ENCODE assay signal across 8 cellular contexts in the genomic region with DNA sequence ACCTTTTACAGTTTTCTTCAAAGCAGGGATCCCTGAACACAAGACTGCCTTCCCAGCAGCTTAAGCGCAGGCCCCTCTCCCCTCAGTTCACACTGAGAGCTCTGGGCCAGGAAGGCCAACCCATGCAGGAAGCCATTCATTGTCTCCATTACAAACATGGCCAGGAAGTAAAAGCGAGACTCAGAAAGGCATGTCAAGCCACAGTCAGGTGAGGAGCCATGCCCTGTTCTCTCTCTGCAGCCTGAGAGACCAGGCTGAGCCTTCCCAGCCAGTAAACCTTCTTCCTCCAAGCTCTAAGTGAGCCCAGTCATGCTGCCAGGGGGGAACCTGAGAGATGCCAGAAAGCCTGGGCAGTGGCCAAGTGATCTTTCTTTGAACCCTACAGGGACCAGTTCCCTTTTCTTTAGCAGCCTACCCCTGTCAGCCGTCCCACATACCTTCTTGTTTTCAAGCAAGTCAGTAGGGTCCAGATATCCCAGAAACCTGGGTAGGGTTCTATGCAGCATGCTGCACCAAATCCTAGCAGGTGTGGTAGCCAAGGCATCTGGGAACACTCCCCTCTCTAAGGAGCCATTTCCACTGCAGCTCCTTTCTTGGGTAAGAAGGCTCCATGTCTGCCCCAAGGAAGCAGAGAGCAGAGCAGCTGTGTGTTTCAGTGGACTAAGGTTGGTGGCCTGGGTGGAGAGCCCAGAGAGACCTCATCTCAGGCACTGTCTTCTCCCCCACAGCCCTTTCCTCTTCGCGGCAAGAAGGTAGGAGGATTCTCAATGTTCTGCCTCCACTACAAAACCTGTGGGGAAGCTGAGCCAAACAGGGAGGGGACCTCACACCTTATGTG. TPM values are rescaled to one million over a fixed set of nuclear protein-coding genes. Genes with fewer than 3 reads are reported as not detected.
A peak's percentile ranks its signal among the peaks of the same experiment; 100 is the strongest.
DNase-seq lines count a peak whose midpoint lies in the region; ATAC-seq and TF ChIP-seq lines count a peak whose summit lies in the region.

No MANE protein-coding gene starts in this region.

- H3K4me2 ChIP-seq in MM.1S (ENCODE audit: low read depth, low read length) (peak overlapping the region; percentile 82), osteoblast (ENCODE audit: insufficient read depth, low read length) (no peak overlapping the region)

- H3K4me3 ChIP-seq in CD8-positive, alpha-beta memory T cell (ENCODE audit: low read length) = peak overlapping the region; percentile 89
- H3K4me3 ChIP-seq in MM.1S (ENCODE audit: low read length) (peak overlapping the region; percentile 65), osteoblast (ENCODE audit: insufficient read depth, low read length) (no peak overlapping the region)

- H3K27ac Mint-ChIP-seq in CD8-positive, alpha-beta memory T cell = peak overlapping the region; percentile 84 to 98 (median 96)
- peak overlapping the region; percentile 93 to 96 for H3K27ac Mint-ChIP-seq in activated naive CD4-positive, alpha-beta T cell treated with anti-CD3 and anti-CD28 coated beads, Interleukin-2, amount 50 U/mL, for 72 hours
- no peak overlapping the region for H3K27ac Mint-ChIP-seq in Calu3 (ENCODE audit: unreplicated experiment)

- H4K20me1 ChIP-seq in MM.1S (ENCODE audit: insufficient read depth, low read length) (no peaks in the 10 kb centered on the region), osteoblast (ENCODE audit: insufficient read depth, low read length) (no peaks in the 10 kb centered on the region)

- H3K79me2 ChIP-seq in MM.1S (ENCODE audit: low read length) (peaks cover 23% of the 10 kb centered on the region), osteoblast (ENCODE audit: insufficient read depth, low read length) (no peaks in the 10 kb centered on the region)

- POLR2A ChIA-PET in CD8-positive, alpha-beta memory T cell (lab: Charles Lee) = interaction anchor here (1.1 to 5.1 kb wide), 5 partner anchors 9 to 27 kb away, joined by 3 to 50 read pairs (median 6); partner anchors contain the start of gene C1orf74

- peak overlapping the region; percentile 57 for H3K27ac ChIP-seq in CD8-positive, alpha-beta memory T cell (ENCODE audit: low read depth, low read length)
- H3K27ac ChIP-seq in MM.1S (ENCODE audit: low read length) (peak overlapping the region; percentile 82), osteoblast (ENCODE audit: low read depth, low read length) (no peak overlapping the region)

- H3K27me3 ChIP-seq in CD8-positive, alpha-beta memory T cell (ENCODE audit: insufficient read depth, low read length, poor library complexity, severe bottlenecking) = no peaks in the 10 kb centered on the region
- H3K27me3 ChIP-seq in MM.1S (replicated peaks; ENCODE audit: insufficient read depth, low read length) = no peaks in the 10 kb centered on the region
- no peaks in the 10 kb centered on the region for H3K27me3 ChIP-seq in osteoblast (ENCODE audit: insufficient read depth, low read length)

- peak overlapping the region; percentile 40 for H2AFZ ChIP-seq in MM.1S (ENCODE audit: low read length)
- H2AFZ ChIP-seq in osteoblast (ENCODE audit: low read length) = no peak overlapping the region

- intact Hi-C loops in Calu3 (cut with micrococcal nuclease; ENCODE audit: unreplicated experiment) = no loop called here

- no peak for TF ChIP-seq CTCF in MM.1S (IDR thresholded peaks at IDR 0.05; ENCODE audit: low read length)
- TF ChIP-seq CTCF in osteoblast (IDR thresholded peaks at IDR 0.05; ENCODE audit: extremely low read depth, low read depth, low read length) = no peak
- no peak for TF ChIP-seq CTCF in Calu3 (IDR thresholded peaks at IDR 0.05; ENCODE audit: unreplicated experiment)

- ATAC-seq in GM21381 (IDR thresholded peaks at IDR 0.05; ENCODE audit: unreplicated experiment) (peak; percentile 37), left lobe of liver (no peak)
- ATAC-seq in activated naive CD4-positive, alpha-beta T cell treated with anti-CD3 and anti-CD28 coated beads, Interleukin-2, amount 50 U/mL, for 72 hours = peak; percentile 32 to 45

- no peaks in the 10 kb centered on the region for H3K9me3 ChIP-seq in CD8-positive, alpha-beta memory T cell (ENCODE audit: low read length)
- H3K9me3 ChIP-seq in MM.1S (replicated peaks; ENCODE audit: insufficient read depth, low read length) (no peaks in the 10 kb centered on the region), osteoblast (ENCODE audit: low read depth, low read length) (no peaks in the 10 kb centered on the region)

- peak overlapping the region; percentile 49 for H3K9ac ChIP-seq in MM.1S (ENCODE audit: low read length)

- CTCF ChIA-PET in CD8-positive, alpha-beta memory T cell (lab: Charles Lee) = interaction anchor here (0.7 to 17.3 kb wide), 9 partner anchors 5 to 187 kb away, joined by 3 to 255 read pairs (median 4); partner anchors contain the start of genes C1orf74 and TRAF3IP3
- CTCF ChIA-PET in Calu3 (lab: Charles Lee) = no interaction called here

- H3K9me3 Mint-ChIP-seq in CD8-positive, alpha-beta memory T cell = no peaks in the 10 kb centered on the region
- H3K9me3 Mint-ChIP-seq in activated naive CD4-positive, alpha-beta T cell treated with anti-CD3 and anti-CD28 coated beads, Interleukin-2, amount 50 U/mL, for 72 hours = no peaks in the 10 kb centered on the region
- no peaks in the 10 kb centered on the region for H3K9me3 Mint-ChIP-seq in Calu3 (ENCODE audit: low read depth, unreplicated experiment)

- H3K4me1 Mint-ChIP-seq in CD8-positive, alpha-beta memory T cell = peaks cover 66 to 81% (median 73%) of the 10 kb centered on the region in 3 donors
- no peaks in the 10 kb centered on the region for H3K4me1 Mint-ChIP-seq in Calu3 (ENCODE audit: low read depth, unreplicated experiment)

- peaks cover 16 to 56% (median 25%) of the 10 kb centered on the region in 3 donors for H3K36me3 Mint-ChIP-seq in CD8-positive, alpha-beta memory T cell
- H3K36me3 Mint-ChIP-seq in activated naive CD4-positive, alpha-beta T cell treated with anti-CD3 and anti-CD28 coated beads, Interleukin-2, amount 50 U/mL, for 72 hours = peaks cover 58 to 68% of the 10 kb centered on the region in 2 donors
- H3K36me3 Mint-ChIP-seq in Calu3 (ENCODE audit: insufficient read depth, unreplicated experiment) = no peaks in the 10 kb centered on the region

- no peaks in the 10 kb centered on the region for H3K9me2 ChIP-seq in MM.1S (replicated peaks; ENCODE audit: insufficient read depth, low read length)

- no peaks in the 10 kb centered on the region for H3K27me3 Mint-ChIP-seq in CD8-positive, alpha-beta memory T cell
- peaks cover 32% of the 10 kb centered on the region for H3K27me3 Mint-ChIP-seq in Calu3 (ENCODE audit: unreplicated experiment)

- DNase-seq in CD8-positive, alpha-beta memory T cell = peak; percentile 16 to 56 (median 41)
- peak; percentile 38 for DNase-seq in MM.1S
- DNase-seq in activated naive CD4-positive, alpha-beta T cell treated with anti-CD3 and anti-CD28 coated beads, Interleukin-2, amount 50 U/mL, for 72 hours (ENCODE audit: low spot score in 2 of 2) = peak; percentile 48 to 71
- peak; percentile 53 for DNase-seq in osteoblast (ENCODE audit: insufficient read length, low spot score, missing footprints)
- DNase-seq in Calu3 = no peak
- no peak for DNase-seq in left lobe of liver (ENCODE audit: low spot score)
- DNase-seq in NCI-H526 treated with DMSO at 0.1 percent for 48 hours (lab: John Stamatoyannopoulos, UW) = no peak

- H3K36me3 ChIP-seq in CD8-positive, alpha-beta memory T cell (ENCODE audit: insufficient read depth, low read length) = peaks cover 25% of the 10 kb centered on the region
- H3K36me3 ChIP-seq in MM.1S (replicated peaks; ENCODE audit: insufficient read depth, low read length) = no peaks in the 10 kb centered on the region
- H3K36me3 ChIP-seq in osteoblast (ENCODE audit: insufficient read depth, low read length) = no peaks in the 10 kb centered on the region

- H3F3A ChIP-seq in MM.1S (ENCODE audit: insufficient read depth, low read length) = peaks cover 37% of the 10 kb centered on the region

- peak overlapping the region; percentile 90 to 100 (median 98) for H3K4me3 Mint-ChIP-seq in CD8-positive, alpha-beta memory T cell
- no peak overlapping the region for H3K4me3 Mint-ChIP-seq in Calu3 (ENCODE audit: low read depth, unreplicated experiment)

- H3K4me1 ChIP-seq in CD8-positive, alpha-beta memory T cell (ENCODE audit: insufficient read depth, low read length) = peaks cover 79% of the 10 kb centered on the region
- H3K4me1 ChIP-seq in MM.1S (ENCODE audit: low read length) (peaks cover 50% of the 10 kb centered on the region), osteoblast (ENCODE audit: insufficient read depth, low read length) (peaks cover 4% of the 10 kb centered on the region)

- no TSS peak for BruUV-seq in Calu3 (replicated peaks; lab: Mats Ljungman, UMichigan)

RNA-seq across cellular contexts. Expression of gene TRAF3IP3, which starts 1.0 kb away (rescaled TPM):
- total RNA-seq in CD8-positive, alpha-beta memory T cell = 100 to 1,000 TPM; 193 to 209 TPM
- polyA plus RNA-seq in CD8-positive, alpha-beta memory T cell = 414 TPM
- 100 to 1,000 TPM; 108 to 158 TPM for total RNA-seq in activated naive CD4-positive, alpha-beta T cell treated with anti-CD3 and anti-CD28 coated beads, Interleukin-2, amount 50 U/mL, for 72 hours
- total RNA-seq in osteoblast (not detected in 2 replicates), Calu3 (2022) (not detected in 2 replicates), left lobe of liver (1.4 TPM)

RNA-seq across cellular contexts. Expression of gene C1orf74, which starts 27.5 kb away (rescaled TPM):
- 1 to 10 TPM; 2.2 TPM for total RNA-seq in CD8-positive, alpha-beta memory T cell
- polyA plus RNA-seq in CD8-positive, alpha-beta memory T cell = 0.35 TPM
- total RNA-seq in activated naive CD4-positive, alpha-beta T cell treated with anti-CD3 and anti-CD28 coated beads, Interleukin-2, amount 50 U/mL, for 72 hours = 1 to 10 TPM; 3.5 to 4.9 TPM
- 2.5 and 3.5 TPM in 2 replicates for total RNA-seq in osteoblast
- total RNA-seq in Calu3 (2022) = 4.9 and 5.1 TPM in 2 replicates
- total RNA-seq in left lobe of liver = 1.3 TPM

RNA-seq across cellular contexts. Expression of gene IRF6, which starts 49.1 kb away (rescaled TPM):
- 1 to 10 TPM; 1.2 TPM for total RNA-seq in CD8-positive, alpha-beta memory T cell
- 1.0 TPM for polyA plus RNA-seq in CD8-positive, alpha-beta memory T cell
- total RNA-seq in activated naive CD4-positive, alpha-beta T cell treated with anti-CD3 and anti-CD28 coated beads, Interleukin-2, amount 50 U/mL, for 72 hours = 1 to 10 TPM; 1.0 to 1.8 TPM
- under 0.01 and 0.72 TPM in 2 replicates for total RNA-seq in osteoblast
- total RNA-seq in Calu3 (2022) = 44.1 and 51.2 TPM in 2 replicates
- 30.0 TPM for total RNA-seq in left lobe of liver

RNA-seq across cellular contexts. Expression of gene HSD11B1, which starts 52.2 kb away (rescaled TPM):
- under 1 TPM; 0.59 to 0.80 TPM for total RNA-seq in CD8-positive, alpha-beta memory T cell
- 0.30 TPM for polyA plus RNA-seq in CD8-positive, alpha-beta memory T cell
- 1 to 10 TPM in 1 of 2 donors, under 1 TPM in 1; 0.75 to 5.2 TPM for total RNA-seq in activated naive CD4-positive, alpha-beta T cell treated with anti-CD3 and anti-CD28 coated beads, Interleukin-2, amount 50 U/mL, for 72 hours
- total RNA-seq in osteoblast = 0.88 and 1.8 TPM in 2 replicates
- total RNA-seq in Calu3 (2022) = 0.59 TPM in 1 of 2 replicates, not detected in the other
- 479 TPM for total RNA-seq in left lobe of liver

Comparison
In these comparisons a context has a peak if more than half of its experiments do, and no peak if none do; other contexts are left out.
1. DNase-seq: peak in CD8-positive, alpha-beta memory T cell (5 of 5), MM.1S (single experiment), activated naive CD4-positive, alpha-beta T cell treated with anti-CD3 and anti-CD28 coated beads, Interleukin-2, amount 50 U/mL, for 72 hours (2 of 2) and osteoblast (single experiment); none in Calu3 (single experiment), left lobe of liver (single experiment) and NCI-H526 treated with DMSO at 0.1 percent for 48 hours (single experiment).
2. RNA of gene TRAF3IP3, which starts 1.0 kb away (total RNA-seq): 193 to 209 TPM in CD8-positive, alpha-beta memory T cell and 108 to 158 TPM in activated naive CD4-positive, alpha-beta T cell treated with anti-CD3 and anti-CD28 coated beads, Interleukin-2, amount 50 U/mL, for 72 hours; 1.4 TPM in left lobe of liver (single experiment), not detected in osteoblast and not detected in Calu3; every median in the first group is over 10 times any median in the second.
3. RNA of gene IRF6, which starts 49.1 kb away (total RNA-seq): 44.1 to 51.2 TPM in Calu3 and 30.0 TPM in left lobe of liver (single experiment); 1.0 to 1.8 TPM in activated naive CD4-positive, alpha-beta T cell treated with anti-CD3 and anti-CD28 coated beads, Interleukin-2, amount 50 U/mL, for 72 hours, 1.2 TPM in CD8-positive, alpha-beta memory T cell and under 0.01 to 0.72 TPM in osteoblast; every median in the first group is over 10 times any median in the second.